ENCODE assay signal across 15 cellular contexts in the genomic region with DNA sequence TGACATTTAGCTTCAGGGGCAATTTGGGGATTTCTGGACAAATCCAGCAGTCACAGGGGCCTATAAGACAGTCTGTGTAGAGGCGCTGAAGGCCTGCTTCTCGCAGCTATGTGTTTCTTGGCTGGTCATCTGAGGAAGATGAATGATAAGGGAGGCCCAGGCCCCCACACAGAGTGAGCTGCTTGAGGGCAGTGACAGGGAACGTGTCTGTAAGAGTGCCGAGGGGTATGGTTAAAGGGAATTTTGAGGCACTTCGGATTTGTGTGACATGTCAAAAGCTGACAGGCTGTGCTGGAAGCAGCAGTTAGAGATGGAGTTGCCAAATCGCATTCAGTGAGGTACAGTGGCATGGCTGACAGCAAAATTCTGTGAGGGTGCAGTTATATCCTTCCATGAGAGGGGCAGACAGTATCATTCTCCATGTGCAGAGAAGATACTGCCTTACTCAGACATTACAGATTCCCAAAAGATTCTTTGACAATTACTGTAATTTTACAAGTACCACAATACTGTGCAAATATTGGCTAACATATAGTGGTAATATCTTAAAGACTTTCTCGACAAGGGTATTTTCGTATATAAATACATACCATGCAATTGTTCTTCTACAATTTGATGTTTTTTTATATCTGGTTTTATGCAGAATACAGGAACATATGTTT.
DNase-seq lines count a peak whose midpoint lies in the region; ATAC-seq and TF ChIP-seq lines count a peak whose summit lies in the region.
"Had no signal": no experiment of that assay in that cellular context is flagged by ENCODE, and none has a peak within 500 bp of the region (broad histone marks: within the 10 kb centered on the region; RNA-seq: fewer than 3 reads in every experiment).

No MANE protein-coding gene starts in this region.

- no peak overlapping the region for H3K4me2 ChIP-seq in OCI-LY7 (ENCODE audit: low read length)

- POLR2A ChIA-PET in OCI-LY7 (lab: Charles Lee) (interaction anchor here (0.6 kb wide), 1 partner anchor 109 kb away, joined by 3 read pairs; no protein-coding TSS in a partner anchor), T-cell (lab: Charles Lee) (no interaction called here)

- CTCF ChIA-PET in OCI-LY7 (lab: Charles Lee; ENCODE audit: unreplicated experiment): interaction anchor here (0.6 kb wide), 1 partner anchor 82 kb away, joined by 3 read pairs; no protein-coding TSS in a partner anchor
- CTCF ChIA-PET in T-cell (lab: Charles Lee): no interaction called here

- no peaks in the 10 kb centered on the region for H3K9me3 ChIP-seq in BE2C
- no peaks in the 10 kb centered on the region for H3K9me3 ChIP-seq in OCI-LY7 (ENCODE audit: low read length)

- H3K36me3 Mint-ChIP-seq in nephron progenitor cell (ENCODE audit: low read depth) (peaks cover 19% of the 10 kb centered on the region), T-cell (peaks cover 3% of the 10 kb centered on the region)

- H3K27me3 ChIP-seq in BE2C: no peaks in the 10 kb centered on the region

- no peaks in the 10 kb centered on the region for H3K27me3 Mint-ChIP-seq in nephron progenitor cell (ENCODE audit: low read depth, poor library complexity)
- no peaks in the 10 kb centered on the region for H3K27me3 Mint-ChIP-seq in T-cell

- H3K27ac Mint-ChIP-seq in nephron progenitor cell (peak overlapping the region; percentile 55), T-cell (no peak overlapping the region)

- no peaks in the 10 kb centered on the region for H4K20me1 ChIP-seq in OCI-LY7 (ENCODE audit: insufficient read depth, low read length)

- H3K4me1 ChIP-seq in BE2C: peaks cover 4% of the 10 kb centered on the region; the same call in 1 of the 2 replicates
- H3K4me1 ChIP-seq in OCI-LY7 (ENCODE audit: insufficient read depth, low read length, poor library complexity, severe bottlenecking): peaks cover 17% of the 10 kb centered on the region

- intact Hi-C loops in OCI-LY7 (cut with micrococcal nuclease; ENCODE audit: unreplicated experiment): no loop called here

- H3K4me1 Mint-ChIP-seq in nephron progenitor cell (peaks cover 25% of the 10 kb centered on the region), T-cell (peaks cover 64 to 72% (median 69%) of the 10 kb centered on the region in 3 donors)

- H3K36me3 ChIP-seq in BE2C: no peaks in the 10 kb centered on the region
- H3K36me3 ChIP-seq in OCI-LY7 (ENCODE audit: insufficient read depth, low read length): no peaks in the 10 kb centered on the region

- DNase-seq in BE2C: peak; percentile 9
- DNase-seq in OCI-M1 (lab: John Stamatoyannopoulos, UW): peak; percentile 80
- no peak for DNase-seq in epithelial cell of prostate (ENCODE audit: low read depth, low spot score)
- no peak for DNase-seq in nephron progenitor cell
- DNase-seq in NCI-H2107 treated with DMSO at 0.1 percent for 48 hours (lab: John Stamatoyannopoulos, UW; ENCODE audit: unreplicated experiment): no peak
- no peak for DNase-seq in OCI-LY7 (ENCODE audit: low spot score)
- DNase-seq in T-cell: no peak
- no peak for DNase-seq in activated effector memory CD4-positive, alpha-beta T cell treated with Interleukin-2 at 50 U/mL for 16 hours
- DNase-seq: activated T-cell treated with anti-CD3 and anti-CD28 coated beads for 4 hours; amygdala; NCI-H1105; NCI-H524 treated with DMSO at 0.1 percent for 48 hours; SHP77; stimulated activated CD4-positive, alpha-beta T cell treated with anti-CD3 and anti-CD28 coated beads, Interleukin-2, amount 100 ng/mL, for 24 hours had no signal

- H3K9me3 Mint-ChIP-seq in nephron progenitor cell (peaks cover 18% of the 10 kb centered on the region), T-cell (no peaks in the 10 kb centered on the region)

- no peak for TF ChIP-seq CTCF in BE2C (IDR thresholded peaks at IDR 0.05; ENCODE audit: low read depth, low read length)
- TF ChIP-seq CTCF in nephron progenitor cell (IDR thresholded peaks at IDR 0.05): no peak
- TF ChIP-seq CTCF in OCI-LY7 (conservative IDR thresholded peaks at IDR 0.05; ENCODE audit: low read length): no peak

- H3K9me2 ChIP-seq in OCI-LY7 (ENCODE audit: insufficient read depth, low read length): no peaks in the 10 kb centered on the region

- H2AFZ ChIP-seq in OCI-LY7 (ENCODE audit: low read length): no peak overlapping the region

- H3K79me2 ChIP-seq in OCI-LY7 (ENCODE audit: insufficient read depth, low read depth, low read length): no peaks in the 10 kb centered on the region

- no TSS peak for BruUV-seq in OCI-LY7 (replicated peaks; lab: Mats Ljungman, UMichigan)

- no peak for ATAC-seq in T-cell (replicated peaks in 1 of 4)
- ATAC-seq: activated CD4-positive, CD25-positive, alpha-beta regulatory T cell treated with anti-CD3 and anti-CD28 coated beads, Interleukin-2, amount 50 U/mL, for 24 hours had no signal

- no peak overlapping the region for H3K4me3 ChIP-seq in BE2C (ENCODE audit: low read depth, low read length)
- H3K4me3 ChIP-seq in OCI-LY7 (ENCODE audit: low read depth, low read length, poor library complexity, severe bottlenecking): no peak overlapping the region

- peak overlapping the region; percentile 75 for H3K27ac ChIP-seq in epithelial cell of prostate
- no peak overlapping the region for H3K27ac ChIP-seq in OCI-LY7 (ENCODE audit: low read depth, low read length, poor library complexity, severe bottlenecking)

- H3K4me3 Mint-ChIP-seq in nephron progenitor cell (no peak overlapping the region), T-cell (no peak overlapping the region)

Comparison
In these comparisons a context has a peak if more than half of its experiments do, and no peak if none do; other contexts are left out.
1. DNase-seq: peak in BE2C (single experiment) and OCI-M1 (single experiment); none in epithelial cell of prostate (single experiment), nephron progenitor cell (single experiment), NCI-H2107 treated with DMSO at 0.1 percent for 48 hours (single experiment), OCI-LY7 (single experiment), T-cell (0 of 34) and activated effector memory CD4-positive, alpha-beta T cell treated with Interleukin-2 at 50 U/mL for 16 hours (single experiment).